Comparison of ENCODE assay signal across 9 cellular contexts in genomic region chr1:1354271-1355247, GRCh38. TPM values are rescaled to one million over a fixed set of nuclear protein-coding genes. Genes with fewer than 3 reads are reported as not detected.
DNase-seq lines count a peak whose midpoint lies in the region; ATAC-seq, FAIRE-seq and TF ChIP-seq lines count a peak whose summit lies in the region.
"Had no signal": no experiment of that assay in that cellular context is flagged by ENCODE, and none has a peak within 500 bp of the region (broad histone marks: within the 10 kb centered on the region; RNA-seq: fewer than 3 reads in every experiment).

No MANE protein-coding gene starts in this region.

- no peak overlapping the region for H3K4me3 Mint-ChIP-seq in activated T-helper 1 cell treated with anti-CD3 and anti-CD28 coated beads, Interleukin-12 subunit alpha, Interleukin-12 subunit beta, Interleukin-2, Interleukin-4 antibody, amounts not matched to agents 30 ng/mL and 10 ng/mL and 1 ng/mL, durations not matched to agents 14 hours and 24 hours and 36 hours
- peak overlapping the region; percentile 57 for H3K4me3 Mint-ChIP-seq in type B pancreatic cell

- H3K27me3 Mint-ChIP-seq in activated T-helper 1 cell treated with anti-CD3 and anti-CD28 coated beads, Interleukin-12 subunit alpha, Interleukin-12 subunit beta, Interleukin-2, Interleukin-4 antibody, amounts not matched to agents 30 ng/mL and 10 ng/mL and 1 ng/mL, durations not matched to agents 14 hours and 24 hours and 36 hours (ENCODE audit: insufficient read depth): peaks cover 33% of the 10 kb centered on the region
- H3K27me3 Mint-ChIP-seq in type B pancreatic cell: peaks cover 8% of the 10 kb centered on the region

- no peak overlapping the region for H3K4me2 ChIP-seq in HepG2 (ENCODE audit: low read depth, low read length)

- H3K27ac ChIP-seq in right atrium auricular region (no peak overlapping the region), HepG2 (ENCODE audit: extremely low read length, insufficient read depth, low read length) (no peak overlapping the region)

- H2AFZ ChIP-seq in HepG2 (ENCODE audit: low read length): no peak overlapping the region

- no peak for ATAC-seq in Right ventricle myocardium inferior
- ATAC-seq in HepG2: no peak
- ATAC-seq in HG03354 (IDR thresholded peaks at IDR 0.05; ENCODE audit: poor library complexity, severe bottlenecking, unreplicated experiment): no peak

- H3K4me1 Mint-ChIP-seq in activated T-helper 1 cell treated with anti-CD3 and anti-CD28 coated beads, Interleukin-12 subunit alpha, Interleukin-12 subunit beta, Interleukin-2, Interleukin-4 antibody, amounts not matched to agents 30 ng/mL and 10 ng/mL and 1 ng/mL, durations not matched to agents 14 hours and 24 hours and 36 hours (ENCODE audit: low read depth): peaks cover 14% of the 10 kb centered on the region
- peaks cover 13% of the 10 kb centered on the region for H3K4me1 Mint-ChIP-seq in type B pancreatic cell (ENCODE audit: unreplicated experiment)

- peaks cover 4% of the 10 kb centered on the region for H3K79me2 ChIP-seq in HepG2 (ENCODE audit: insufficient read depth, low read length)

- TF ChIP-seq POLR2A in HepG2 (IDR thresholded peaks at IDR 0.05; ENCODE audit: insufficient read depth in 1 of 2, low read depth in 2 of 2, low read length in 2 of 2): no peak

- BruUV-seq in HepG2 (replicated peaks; lab: Mats Ljungman, UMichigan): no TSS peak

- H3K27me3 ChIP-seq in right atrium auricular region (peaks cover 6 to 19% of the 10 kb centered on the region in 2 donors), HepG2 (ENCODE audit: control insufficient read depth in 1 of 2, insufficient read depth in 2 of 2, low read length in 2 of 2) (no peaks in the 10 kb centered on the region)

- H3K4me1 ChIP-seq in right atrium auricular region: peaks cover 0 to 74% of the 10 kb centered on the region in 2 donors
- H3K4me1 ChIP-seq in HepG2 (ENCODE audit: insufficient read depth, low read length): peaks cover 43% of the 10 kb centered on the region

- no peaks in the 10 kb centered on the region for H3K9me3 Mint-ChIP-seq in activated T-helper 1 cell treated with anti-CD3 and anti-CD28 coated beads, Interleukin-12 subunit alpha, Interleukin-12 subunit beta, Interleukin-2, Interleukin-4 antibody, amounts not matched to agents 30 ng/mL and 10 ng/mL and 1 ng/mL, durations not matched to agents 14 hours and 24 hours and 36 hours
- no peaks in the 10 kb centered on the region for H3K9me3 Mint-ChIP-seq in type B pancreatic cell

- CTCF ChIA-PET in HepG2 (lab: Yijun Ruan, JAX; ENCODE audit: low intra/inter-chr PET ratio, low total read pairs): no interaction called here

- intact Hi-C loops in Right ventricle myocardium inferior (cut with DNase I): no loop called here
- intact Hi-C loops in activated T-helper 1 cell treated with anti-CD3 and anti-CD28 coated beads, Interleukin-12 subunit alpha, Interleukin-12 subunit beta, Interleukin-2, Interleukin-4 antibody, amounts not matched to agents 30 ng/mL and 10 ng/mL and 1 ng/mL, durations not matched to agents 14 hours and 24 hours and 36 hours (cut with micrococcal nuclease): no loop called here
- intact Hi-C loops in HepG2 (cut with micrococcal nuclease; ENCODE audit: unreplicated experiment): no loop called here

- H3K36me3 Mint-ChIP-seq in activated T-helper 1 cell treated with anti-CD3 and anti-CD28 coated beads, Interleukin-12 subunit alpha, Interleukin-12 subunit beta, Interleukin-2, Interleukin-4 antibody, amounts not matched to agents 30 ng/mL and 10 ng/mL and 1 ng/mL, durations not matched to agents 14 hours and 24 hours and 36 hours (ENCODE audit: low read depth): no peaks in the 10 kb centered on the region
- no peaks in the 10 kb centered on the region for H3K36me3 Mint-ChIP-seq in type B pancreatic cell

- TF ChIP-seq EP300 in HepG2 (IDR thresholded peaks at IDR 0.05; ENCODE audit: low read depth in 2 of 2, low read length in 2 of 2) (no peak), HepG2 (CRISPR knock-in tag; IDR thresholded peaks at IDR 0.05; ENCODE audit: borderline replicate concordance) (no peak)

- TF ChIP-seq CTCF in right atrium auricular region (IDR thresholded peaks at IDR 0.05) (no peak), HepG2 (CRISPR knock-in tag; IDR thresholded peaks at IDR 0.05) (no peak), type B pancreatic cell (conservative IDR thresholded peaks at IDR 0.05) (no peak)

- peak; percentile 57 for DNase-seq in Right ventricle myocardium inferior (ENCODE audit: missing footprints)
- DNase-seq in right atrium auricular region (ENCODE audit: low spot score): no peak
- no peak for DNase-seq in activated T-helper 1 cell treated with anti-CD3 and anti-CD28 coated beads, Interleukin-12 subunit alpha, Interleukin-12 subunit beta, Interleukin-2, Interleukin-4 antibody, amounts not matched to agents 30 ng/mL and 10 ng/mL and 1 ng/mL, durations not matched to agents 14 hours and 24 hours and 36 hours (ENCODE audit: low spot score)
- DNase-seq in HepG2 (ENCODE audit: low spot score): no peak
- no peak for DNase-seq in type B pancreatic cell (ENCODE audit: extremely low spot score, unreplicated experiment)
- DNase-seq in SHP77 treated with DMSO at 0.1 percent for 48 hours (lab: John Stamatoyannopoulos, UW): no peak
- no peak for DNase-seq in foreskin melanocyte
- DNase-seq: DMS 273 treated with DMSO at 0.1 percent for 48 hours had no signal

- FAIRE-seq in HepG2 (lab: Jason Lieb, UNC): no peak

- no peak for TF ChIP-seq RAD21 in HepG2 (CRISPR knock-in tag; IDR thresholded peaks at IDR 0.05)

- no peaks in the 10 kb centered on the region for H4K20me1 ChIP-seq in HepG2 (ENCODE audit: insufficient read depth, low read length)

- H3K4me3 ChIP-seq in right atrium auricular region (peak overlapping the region in 1 of 2 donors; percentile 55), HepG2 (replicated peaks in 1 of 3; ENCODE audit: insufficient read depth in 1 of 3, low read depth in 2 of 3, low read length in 3 of 3) (no peak overlapping the region)

- POLR2A ChIA-PET in HepG2 (lab: Yijun Ruan, JAX): interaction anchor here (1.0 kb wide), 1 partner anchor 19 kb away, joined by 3 read pairs; no protein-coding TSS in a partner anchor

- WGBS in HepG2 (ENCODE audit: low lambda C conversion rate): 94% methylated on average over 91 of the region's 116 CpGs

- no peak overlapping the region for H3K9ac ChIP-seq in HepG2 (ENCODE audit: insufficient read depth, low read depth, low read length)

- peak overlapping the region; percentile 71 for H3K27ac Mint-ChIP-seq in activated T-helper 1 cell treated with anti-CD3 and anti-CD28 coated beads, Interleukin-12 subunit alpha, Interleukin-12 subunit beta, Interleukin-2, Interleukin-4 antibody, amounts not matched to agents 30 ng/mL and 10 ng/mL and 1 ng/mL, durations not matched to agents 14 hours and 24 hours and 36 hours
- H3K27ac Mint-ChIP-seq in type B pancreatic cell: no peak overlapping the region

- H3K9me3 ChIP-seq in right atrium auricular region (no peaks in the 10 kb centered on the region), HepG2 (ENCODE audit: low read length) (no peaks in the 10 kb centered on the region)

- in situ Hi-C loops in HepG2 (cut with HindIII; ENCODE audit: extremely low pct_ligation_motif_present, low pct_unique_long_range_greater_than_20kb): no loop called here

- H3K36me3 ChIP-seq in right atrium auricular region (peaks cover 8% of the 10 kb centered on the region), HepG2 (replicated peaks in 1 of 2; ENCODE audit: control insufficient read depth in 1 of 2, insufficient read depth in 2 of 2, low read length in 2 of 2) (no peaks in the 10 kb centered on the region)

RNA-seq across cellular contexts. Expression of gene MXRA8, which starts 3.8 kb away (rescaled TPM):
- total RNA-seq in Right ventricle myocardium inferior (21.8 TPM), right atrium auricular region (10 to 100 TPM; 53.4 to 58.6 TPM), HepG2 (2016; rRNA removed; fragmentation: Illumina TruSeq; extraction: Trizol) (5.4 and 19.8 TPM in 2 replicates), type B pancreatic cell (ENCODE audit: low replicate concordance) (17.6 and 78.1 TPM in 2 replicates)
- total RNA-seq in activated T-helper 1 cell treated with anti-CD3 and anti-CD28 coated beads, Interleukin-12 subunit alpha, Interleukin-12 subunit beta, Interleukin-2, Interleukin-4 antibody, amounts not matched to agents 30 ng/mL and 10 ng/mL and 1 ng/mL, durations not matched to agents 14 hours and 24 hours and 36 hours: 0.18 and 0.20 TPM in 2 replicates
- total RNA-seq in HepG2 (2016; cell fraction: cytosol; rRNA removed; fragmentation: Illumina TruSeq; extraction: Trizol; ENCODE audit: low read depth): 4.4 and 6.1 TPM in 2 replicates
- 5.2 and 18.5 TPM in 2 replicates for total RNA-seq in HepG2 (2016; cell fraction: insoluble cytoplasmic fraction; rRNA removed; fragmentation: Illumina TruSeq; extraction: Trizol)
- 9.0 and 10.5 TPM in 2 replicates for total RNA-seq in HepG2 (2016; cell fraction: membrane; rRNA removed; fragmentation: Illumina TruSeq; extraction: Trizol)
- total RNA-seq in HepG2 (2016; cell fraction: nucleus; rRNA removed; fragmentation: Illumina TruSeq; extraction: Trizol): 15.6 and 22.5 TPM in 2 replicates
- polyA plus RNA-seq in HepG2 (2011; rRNA removed): 44.8 and 71.0 TPM in 2 replicates
- 35.7 and 49.1 TPM in 2 replicates for polyA plus RNA-seq in HepG2 (2011; cell fraction: cytosol; rRNA removed)
- 279 and 296 TPM in 2 replicates for polyA plus RNA-seq in HepG2 (2011; cell fraction: nucleus; rRNA removed)
- 22.6 and 42.3 TPM in 2 replicates for polyA plus RNA-seq in HepG2 (2012)
- 4.9 and 5.3 TPM in 2 replicates for polyA plus RNA-seq in HepG2 (2016; cell fraction: cytosol; fragmentation: Illumina TruSeq; extraction: Trizol; ENCODE audit: low read depth)
- 6.0 and 9.7 TPM in 2 replicates for polyA plus RNA-seq in HepG2 (2016; cell fraction: insoluble cytoplasmic fraction; fragmentation: Illumina TruSeq; extraction: Trizol; ENCODE audit: low read depth)
- polyA plus RNA-seq in HepG2 (2016; cell fraction: membrane; fragmentation: Illumina TruSeq; extraction: Trizol; ENCODE audit: low read depth): 10.7 and 11.1 TPM in 2 replicates
- 56.0 and 64.0 TPM in 2 replicates for polyA plus RNA-seq in HepG2 (2016; cell fraction: nucleus; fragmentation: Illumina TruSeq; extraction: Trizol; ENCODE audit: insufficient read depth, low read depth)
- polyA minus RNA-seq in HepG2 (2011; rRNA and poly(A)+ RNA removed; ENCODE audit: low replicate concordance): 0.26 and 46.5 TPM in 2 replicates
- polyA minus RNA-seq in HepG2 (2011; cell fraction: cytosol; rRNA and poly(A)+ RNA removed): 16.7 and 21.9 TPM in 2 replicates
- polyA minus RNA-seq in HepG2 (2011; cell fraction: nucleus; rRNA and poly(A)+ RNA removed): 11.8 and 16.9 TPM in 2 replicates

RNA-seq across cellular contexts. Expression of gene DVL1, which starts 5.3 kb away (rescaled TPM):
- 119 TPM for total RNA-seq in Right ventricle myocardium inferior
- 10 to 100 TPM; 75.0 to 80.2 TPM for total RNA-seq in right atrium auricular region
- 66.5 and 72.2 TPM in 2 replicates for total RNA-seq in activated T-helper 1 cell treated with anti-CD3 and anti-CD28 coated beads, Interleukin-12 subunit alpha, Interleukin-12 subunit beta, Interleukin-2, Interleukin-4 antibody, amounts not matched to agents 30 ng/mL and 10 ng/mL and 1 ng/mL, durations not matched to agents 14 hours and 24 hours and 36 hours
- 42.8 and 60.4 TPM in 2 replicates for total RNA-seq in HepG2 (2016; rRNA removed; fragmentation: Illumina TruSeq; extraction: Trizol)
- 36.3 and 41.3 TPM in 2 replicates for total RNA-seq in HepG2 (2016; cell fraction: cytosol; rRNA removed; fragmentation: Illumina TruSeq; extraction: Trizol; ENCODE audit: low read depth)
- 36.7 and 61.0 TPM in 2 replicates for total RNA-seq in HepG2 (2016; cell fraction: insoluble cytoplasmic fraction; rRNA removed; fragmentation: Illumina TruSeq; extraction: Trizol)
- total RNA-seq in HepG2 (2016; cell fraction: membrane; rRNA removed; fragmentation: Illumina TruSeq; extraction: Trizol): 84.2 and 90.2 TPM in 2 replicates
- 38.1 and 46.4 TPM in 2 replicates for total RNA-seq in HepG2 (2016; cell fraction: nucleus; rRNA removed; fragmentation: Illumina TruSeq; extraction: Trizol)
- polyA plus RNA-seq in HepG2 (2011; rRNA removed): 30.8 and 49.5 TPM in 2 replicates
- polyA plus RNA-seq in HepG2 (2011; cell fraction: cytosol; rRNA removed): 25.9 and 50.1 TPM in 2 replicates
- polyA plus RNA-seq in HepG2 (2011; cell fraction: nucleus; rRNA removed): 153 and 204 TPM in 2 replicates
- 29.7 and 38.8 TPM in 2 replicates for polyA plus RNA-seq in HepG2 (2012)
- polyA plus RNA-seq in HepG2 (2016; cell fraction: cytosol; fragmentation: Illumina TruSeq; extraction: Trizol; ENCODE audit: low read depth): 26.3 and 31.1 TPM in 2 replicates
- 34.3 and 36.1 TPM in 2 replicates for polyA plus RNA-seq in HepG2 (2016; cell fraction: insoluble cytoplasmic fraction; fragmentation: Illumina TruSeq; extraction: Trizol; ENCODE audit: low read depth)
- polyA plus RNA-seq in HepG2 (2016; cell fraction: membrane; fragmentation: Illumina TruSeq; extraction: Trizol; ENCODE audit: low read depth): 54.8 and 63.5 TPM in 2 replicates
- 84.5 and 84.8 TPM in 2 replicates for polyA plus RNA-seq in HepG2 (2016; cell fraction: nucleus; fragmentation: Illumina TruSeq; extraction: Trizol; ENCODE audit: insufficient read depth, low read depth)
- polyA minus RNA-seq in HepG2 (2011; rRNA and poly(A)+ RNA removed; ENCODE audit: low replicate concordance): 41.6 and 83.7 TPM in 2 replicates
- polyA minus RNA-seq in HepG2 (2011; cell fraction: cytosol; rRNA and poly(A)+ RNA removed): 26.2 and 33.4 TPM in 2 replicates
- 27.6 and 29.8 TPM in 2 replicates for polyA minus RNA-seq in HepG2 (2011; cell fraction: nucleus; rRNA and poly(A)+ RNA removed)
- 62.8 and 63.5 TPM in 2 replicates for total RNA-seq in type B pancreatic cell (ENCODE audit: low replicate concordance)

RNA-seq across cellular contexts. Expression of gene AURKAIP1, which starts 20.4 kb away (rescaled TPM):
- total RNA-seq in Right ventricle myocardium inferior: 265 TPM
- 100 to 1,000 TPM; 155 to 159 TPM for total RNA-seq in right atrium auricular region
- total RNA-seq in activated T-helper 1 cell treated with anti-CD3 and anti-CD28 coated beads, Interleukin-12 subunit alpha, Interleukin-12 subunit beta, Interleukin-2, Interleukin-4 antibody, amounts not matched to agents 30 ng/mL and 10 ng/mL and 1 ng/mL, durations not matched to agents 14 hours and 24 hours and 36 hours: 147 and 148 TPM in 2 replicates
- 161 and 175 TPM in 2 replicates for total RNA-seq in HepG2 (2016; rRNA removed; fragmentation: Illumina TruSeq; extraction: Trizol)
- total RNA-seq in HepG2 (2016; cell fraction: cytosol; rRNA removed; fragmentation: Illumina TruSeq; extraction: Trizol; ENCODE audit: low read depth): 241 and 331 TPM in 2 replicates
- total RNA-seq in HepG2 (2016; cell fraction: insoluble cytoplasmic fraction; rRNA removed; fragmentation: Illumina TruSeq; extraction: Trizol): 166 and 180 TPM in 2 replicates
- 203 and 269 TPM in 2 replicates for total RNA-seq in HepG2 (2016; cell fraction: membrane; rRNA removed; fragmentation: Illumina TruSeq; extraction: Trizol)
- 65.3 and 65.7 TPM in 2 replicates for total RNA-seq in HepG2 (2016; cell fraction: nucleus; rRNA removed; fragmentation: Illumina TruSeq; extraction: Trizol)
- 64.6 and 69.5 TPM in 2 replicates for polyA plus RNA-seq in HepG2 (2011; rRNA removed)
- polyA plus RNA-seq in HepG2 (2011; cell fraction: cytosol; rRNA removed): 51.1 and 98.6 TPM in 2 replicates
- 63.9 and 74.1 TPM in 2 replicates for polyA plus RNA-seq in HepG2 (2011; cell fraction: nucleus; rRNA removed)
- 48.0 and 50.3 TPM in 2 replicates for polyA plus RNA-seq in HepG2 (2012)
- 247 and 325 TPM in 2 replicates for polyA plus RNA-seq in HepG2 (2016; cell fraction: cytosol; fragmentation: Illumina TruSeq; extraction: Trizol; ENCODE audit: low read depth)
- polyA plus RNA-seq in HepG2 (2016; cell fraction: insoluble cytoplasmic fraction; fragmentation: Illumina TruSeq; extraction: Trizol; ENCODE audit: low read depth): 159 and 164 TPM in 2 replicates
- 168 and 213 TPM in 2 replicates for polyA plus RNA-seq in HepG2 (2016; cell fraction: membrane; fragmentation: Illumina TruSeq; extraction: Trizol; ENCODE audit: low read depth)
- polyA plus RNA-seq in HepG2 (2016; cell fraction: nucleus; fragmentation: Illumina TruSeq; extraction: Trizol; ENCODE audit: insufficient read depth, low read depth): 120 TPM in 2 replicates
- polyA minus RNA-seq in HepG2 (2011; rRNA and poly(A)+ RNA removed; ENCODE audit: low replicate concordance): 15.2 and 21.3 TPM in 2 replicates
- polyA minus RNA-seq in HepG2 (2011; cell fraction: cytosol; rRNA and poly(A)+ RNA removed): 17.7 and 18.0 TPM in 2 replicates
- 11.1 and 11.9 TPM in 2 replicates for polyA minus RNA-seq in HepG2 (2011; cell fraction: nucleus; rRNA and poly(A)+ RNA removed)
- 122 and 143 TPM in 2 replicates for total RNA-seq in type B pancreatic cell (ENCODE audit: low replicate concordance)

RNA-seq across cellular contexts. Expression of gene TAS1R3, which starts 23.5 kb away (rescaled TPM):
- total RNA-seq in Right ventricle myocardium inferior (0.51 TPM), right atrium auricular region (under 1 TPM; 0.30 to 0.35 TPM), HepG2 (2016; rRNA removed; fragmentation: Illumina TruSeq; extraction: Trizol) (0.15 TPM in 1 of 2 replicates, not detected in the other), type B pancreatic cell (ENCODE audit: low replicate concordance) (0.83 and 0.89 TPM in 2 replicates)
- 0.22 and 0.34 TPM in 2 replicates for total RNA-seq in activated T-helper 1 cell treated with anti-CD3 and anti-CD28 coated beads, Interleukin-12 subunit alpha, Interleukin-12 subunit beta, Interleukin-2, Interleukin-4 antibody, amounts not matched to agents 30 ng/mL and 10 ng/mL and 1 ng/mL, durations not matched to agents 14 hours and 24 hours and 36 hours
- not detected in 2 replicates for total RNA-seq in HepG2 (2016; cell fraction: cytosol; rRNA removed; fragmentation: Illumina TruSeq; extraction: Trizol; ENCODE audit: low read depth)
- total RNA-seq in HepG2 (2016; cell fraction: insoluble cytoplasmic fraction; rRNA removed; fragmentation: Illumina TruSeq; extraction: Trizol): 0.13 TPM in 1 of 2 replicates, not detected in the other
- total RNA-seq in HepG2 (2016; cell fraction: membrane; rRNA removed; fragmentation: Illumina TruSeq; extraction: Trizol): not detected in 2 replicates
- 0.12 and 0.25 TPM in 2 replicates for total RNA-seq in HepG2 (2016; cell fraction: nucleus; rRNA removed; fragmentation: Illumina TruSeq; extraction: Trizol)
- 0.13 and 0.20 TPM in 2 replicates for polyA plus RNA-seq in HepG2 (2011; rRNA removed)
- polyA plus RNA-seq in HepG2 (2011; cell fraction: cytosol; rRNA removed): 0.13 and 0.21 TPM in 2 replicates
- 1.5 and 2.4 TPM in 2 replicates for polyA plus RNA-seq in HepG2 (2011; cell fraction: nucleus; rRNA removed)
- polyA plus RNA-seq in HepG2 (2012): 0.17 TPM in 2 replicates
- not detected in 2 replicates for polyA plus RNA-seq in HepG2 (2016; cell fraction: cytosol; fragmentation: Illumina TruSeq; extraction: Trizol; ENCODE audit: low read depth)
- not detected in 2 replicates for polyA plus RNA-seq in HepG2 (2016; cell fraction: insoluble cytoplasmic fraction; fragmentation: Illumina TruSeq; extraction: Trizol; ENCODE audit: low read depth)
- polyA plus RNA-seq in HepG2 (2016; cell fraction: membrane; fragmentation: Illumina TruSeq; extraction: Trizol; ENCODE audit: low read depth): 0.07 TPM in 1 of 2 replicates, not detected in the other
- polyA plus RNA-seq in HepG2 (2016; cell fraction: nucleus; fragmentation: Illumina TruSeq; extraction: Trizol; ENCODE audit: insufficient read depth, low read depth): 0.25 and 0.30 TPM in 2 replicates
- polyA minus RNA-seq in HepG2 (2011; rRNA and poly(A)+ RNA removed; ENCODE audit: low replicate concordance): 1.2 TPM in 2 replicates
- 0.20 and 0.26 TPM in 2 replicates for polyA minus RNA-seq in HepG2 (2011; cell fraction: cytosol; rRNA and poly(A)+ RNA removed)
- 0.64 and 0.75 TPM in 2 replicates for polyA minus RNA-seq in HepG2 (2011; cell fraction: nucleus; rRNA and poly(A)+ RNA removed)

RNA-seq across cellular contexts. Expression of gene CPTP, which starts 30.0 kb away (rescaled TPM):
- 119 TPM for total RNA-seq in Right ventricle myocardium inferior
- 10 to 100 TPM; 35.6 to 64.1 TPM for total RNA-seq in right atrium auricular region
- 13.6 and 14.6 TPM in 2 replicates for total RNA-seq in activated T-helper 1 cell treated with anti-CD3 and anti-CD28 coated beads, Interleukin-12 subunit alpha, Interleukin-12 subunit beta, Interleukin-2, Interleukin-4 antibody, amounts not matched to agents 30 ng/mL and 10 ng/mL and 1 ng/mL, durations not matched to agents 14 hours and 24 hours and 36 hours
- total RNA-seq in HepG2 (2016; rRNA removed; fragmentation: Illumina TruSeq; extraction: Trizol): 7.2 and 9.3 TPM in 2 replicates
- total RNA-seq in HepG2 (2016; cell fraction: cytosol; rRNA removed; fragmentation: Illumina TruSeq; extraction: Trizol; ENCODE audit: low read depth): 6.9 and 8.7 TPM in 2 replicates
- 6.2 and 9.8 TPM in 2 replicates for total RNA-seq in HepG2 (2016; cell fraction: insoluble cytoplasmic fraction; rRNA removed; fragmentation: Illumina TruSeq; extraction: Trizol)
- 15.1 and 19.3 TPM in 2 replicates for total RNA-seq in HepG2 (2016; cell fraction: membrane; rRNA removed; fragmentation: Illumina TruSeq; extraction: Trizol)
- 7.2 and 8.0 TPM in 2 replicates for total RNA-seq in HepG2 (2016; cell fraction: nucleus; rRNA removed; fragmentation: Illumina TruSeq; extraction: Trizol)
- 5.5 and 8.0 TPM in 2 replicates for polyA plus RNA-seq in HepG2 (2011; rRNA removed)
- 7.7 and 13.2 TPM in 2 replicates for polyA plus RNA-seq in HepG2 (2011; cell fraction: cytosol; rRNA removed)
- polyA plus RNA-seq in HepG2 (2011; cell fraction: nucleus; rRNA removed): 11.5 and 12.6 TPM in 2 replicates
- 7.1 and 9.6 TPM in 2 replicates for polyA plus RNA-seq in HepG2 (2012)
- polyA plus RNA-seq in HepG2 (2016; cell fraction: cytosol; fragmentation: Illumina TruSeq; extraction: Trizol; ENCODE audit: low read depth): 12.5 and 15.0 TPM in 2 replicates
- 13.9 and 15.2 TPM in 2 replicates for polyA plus RNA-seq in HepG2 (2016; cell fraction: insoluble cytoplasmic fraction; fragmentation: Illumina TruSeq; extraction: Trizol; ENCODE audit: low read depth)
- 23.5 and 26.0 TPM in 2 replicates for polyA plus RNA-seq in HepG2 (2016; cell fraction: membrane; fragmentation: Illumina TruSeq; extraction: Trizol; ENCODE audit: low read depth)
- polyA plus RNA-seq in HepG2 (2016; cell fraction: nucleus; fragmentation: Illumina TruSeq; extraction: Trizol; ENCODE audit: insufficient read depth, low read depth): 16.7 and 16.9 TPM in 2 replicates
- polyA minus RNA-seq in HepG2 (2011; rRNA and poly(A)+ RNA removed; ENCODE audit: low replicate concordance): 9.3 and 18.2 TPM in 2 replicates
- polyA minus RNA-seq in HepG2 (2011; cell fraction: cytosol; rRNA and poly(A)+ RNA removed): 13.4 and 15.4 TPM in 2 replicates
- polyA minus RNA-seq in HepG2 (2011; cell fraction: nucleus; rRNA and poly(A)+ RNA removed): 9.8 and 11.6 TPM in 2 replicates
- total RNA-seq in type B pancreatic cell (ENCODE audit: low replicate concordance): 24.2 and 28.5 TPM in 2 replicates
